1 cellular context compared by ENCODE assay signal in the genomic region with DNA sequence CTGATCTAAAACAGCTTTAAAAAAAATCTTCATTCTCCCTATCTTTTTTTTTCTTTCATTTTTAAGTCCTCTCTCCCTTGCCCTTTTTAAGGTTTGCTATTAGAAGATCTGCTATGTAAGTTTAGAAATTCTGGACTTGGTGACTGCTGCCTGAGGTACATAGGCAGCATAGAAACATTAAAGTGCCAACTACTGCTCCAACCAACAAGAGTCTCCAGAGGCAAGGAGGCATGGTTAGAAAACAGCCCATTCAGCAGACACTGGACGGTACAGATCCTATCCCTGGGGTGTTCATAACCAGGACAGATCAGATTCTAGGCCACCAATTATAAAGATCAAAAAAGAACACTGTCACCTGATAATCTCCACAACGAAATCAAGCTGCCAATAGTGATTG.
TF ChIP-seq lines count a peak whose summit lies in the region.

No MANE protein-coding gene starts in this region.

TF ChIP-seq in GM12878, 131 proteins besides CTCF, POLR2A, EP300 and RAD21:
- TF ChIP-seq, protein P1, sequence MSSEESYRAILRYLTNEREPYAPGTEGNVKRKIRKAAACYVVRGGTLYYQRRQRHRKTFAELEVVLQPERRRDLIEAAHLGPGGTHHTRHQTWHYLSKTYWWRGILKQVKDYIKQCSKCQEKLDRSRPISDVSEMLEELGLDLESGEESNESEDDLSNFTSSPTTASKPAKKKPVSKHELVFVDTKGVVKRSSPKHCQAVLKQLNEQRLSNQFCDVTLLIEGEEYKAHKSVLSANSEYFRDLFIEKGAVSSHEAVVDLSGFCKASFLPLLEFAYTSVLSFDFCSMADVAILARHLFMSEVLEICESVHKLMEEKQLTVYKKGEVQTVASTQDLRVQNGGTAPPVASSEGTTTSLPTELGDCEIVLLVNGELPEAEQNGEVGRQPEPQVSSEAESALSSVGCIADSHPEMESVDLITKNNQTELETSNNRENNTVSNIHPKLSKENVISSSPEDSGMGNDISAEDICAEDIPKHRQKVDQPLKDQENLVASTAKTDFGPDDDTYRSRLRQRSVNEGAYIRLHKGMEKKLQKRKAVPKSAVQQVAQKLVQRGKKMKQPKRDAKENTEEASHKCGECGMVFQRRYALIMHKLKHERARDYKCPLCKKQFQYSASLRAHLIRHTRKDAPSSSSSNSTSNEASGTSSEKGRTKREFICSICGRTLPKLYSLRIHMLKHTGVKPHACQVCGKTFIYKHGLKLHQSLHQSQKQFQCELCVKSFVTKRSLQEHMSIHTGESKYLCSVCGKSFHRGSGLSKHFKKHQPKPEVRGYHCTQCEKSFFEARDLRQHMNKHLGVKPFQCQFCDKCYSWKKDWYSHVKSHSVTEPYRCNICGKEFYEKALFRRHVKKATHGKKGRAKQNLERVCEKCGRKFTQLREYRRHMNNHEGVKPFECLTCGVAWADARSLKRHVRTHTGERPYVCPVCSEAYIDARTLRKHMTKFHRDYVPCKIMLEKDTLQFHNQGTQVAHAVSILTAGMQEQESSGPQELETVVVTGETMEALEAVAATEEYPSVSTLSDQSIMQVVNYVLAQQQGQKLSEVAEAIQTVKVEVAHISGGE (CRISPR knock-in tag; IDR thresholded peaks at IDR 0.05), result no peak
- TF ChIP-seq SIN3A (IDR thresholded peaks at IDR 0.05; ENCODE audit: low read depth, low read length) (no peak), RFX5 (IDR thresholded peaks at IDR 0.05; ENCODE audit: low read depth, low read length) (no peak), EZH2 (IDR thresholded peaks at IDR 0.05; ENCODE audit: borderline replicate concordance, control insufficient read depth, low read depth, low read length) (no peak), ZBED1 (IDR thresholded peaks at IDR 0.05; ENCODE audit: borderline replicate concordance) (no peak)
- TF ChIP-seq, protein P2, sequence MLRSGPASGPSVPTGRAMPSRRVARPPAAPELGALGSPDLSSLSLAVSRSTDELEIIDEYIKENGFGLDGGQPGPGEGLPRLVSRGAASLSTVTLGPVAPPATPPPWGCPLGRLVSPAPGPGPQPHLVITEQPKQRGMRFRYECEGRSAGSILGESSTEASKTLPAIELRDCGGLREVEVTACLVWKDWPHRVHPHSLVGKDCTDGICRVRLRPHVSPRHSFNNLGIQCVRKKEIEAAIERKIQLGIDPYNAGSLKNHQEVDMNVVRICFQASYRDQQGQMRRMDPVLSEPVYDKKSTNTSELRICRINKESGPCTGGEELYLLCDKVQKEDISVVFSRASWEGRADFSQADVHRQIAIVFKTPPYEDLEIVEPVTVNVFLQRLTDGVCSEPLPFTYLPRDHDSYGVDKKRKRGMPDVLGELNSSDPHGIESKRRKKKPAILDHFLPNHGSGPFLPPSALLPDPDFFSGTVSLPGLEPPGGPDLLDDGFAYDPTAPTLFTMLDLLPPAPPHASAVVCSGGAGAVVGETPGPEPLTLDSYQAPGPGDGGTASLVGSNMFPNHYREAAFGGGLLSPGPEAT (IDR thresholded peaks at IDR 0.05; ENCODE audit: low read depth), result no peak
- TF ChIP-seq, protein P3, sequence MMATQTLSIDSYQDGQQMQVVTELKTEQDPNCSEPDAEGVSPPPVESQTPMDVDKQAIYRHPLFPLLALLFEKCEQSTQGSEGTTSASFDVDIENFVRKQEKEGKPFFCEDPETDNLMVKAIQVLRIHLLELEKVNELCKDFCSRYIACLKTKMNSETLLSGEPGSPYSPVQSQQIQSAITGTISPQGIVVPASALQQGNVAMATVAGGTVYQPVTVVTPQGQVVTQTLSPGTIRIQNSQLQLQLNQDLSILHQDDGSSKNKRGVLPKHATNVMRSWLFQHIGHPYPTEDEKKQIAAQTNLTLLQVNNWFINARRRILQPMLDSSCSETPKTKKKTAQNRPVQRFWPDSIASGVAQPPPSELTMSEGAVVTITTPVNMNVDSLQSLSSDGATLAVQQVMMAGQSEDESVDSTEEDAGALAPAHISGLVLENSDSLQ (IDR thresholded peaks at IDR 0.05), result no peak
